ENCODE assay signal across 10 cellular contexts in the genomic region with DNA sequence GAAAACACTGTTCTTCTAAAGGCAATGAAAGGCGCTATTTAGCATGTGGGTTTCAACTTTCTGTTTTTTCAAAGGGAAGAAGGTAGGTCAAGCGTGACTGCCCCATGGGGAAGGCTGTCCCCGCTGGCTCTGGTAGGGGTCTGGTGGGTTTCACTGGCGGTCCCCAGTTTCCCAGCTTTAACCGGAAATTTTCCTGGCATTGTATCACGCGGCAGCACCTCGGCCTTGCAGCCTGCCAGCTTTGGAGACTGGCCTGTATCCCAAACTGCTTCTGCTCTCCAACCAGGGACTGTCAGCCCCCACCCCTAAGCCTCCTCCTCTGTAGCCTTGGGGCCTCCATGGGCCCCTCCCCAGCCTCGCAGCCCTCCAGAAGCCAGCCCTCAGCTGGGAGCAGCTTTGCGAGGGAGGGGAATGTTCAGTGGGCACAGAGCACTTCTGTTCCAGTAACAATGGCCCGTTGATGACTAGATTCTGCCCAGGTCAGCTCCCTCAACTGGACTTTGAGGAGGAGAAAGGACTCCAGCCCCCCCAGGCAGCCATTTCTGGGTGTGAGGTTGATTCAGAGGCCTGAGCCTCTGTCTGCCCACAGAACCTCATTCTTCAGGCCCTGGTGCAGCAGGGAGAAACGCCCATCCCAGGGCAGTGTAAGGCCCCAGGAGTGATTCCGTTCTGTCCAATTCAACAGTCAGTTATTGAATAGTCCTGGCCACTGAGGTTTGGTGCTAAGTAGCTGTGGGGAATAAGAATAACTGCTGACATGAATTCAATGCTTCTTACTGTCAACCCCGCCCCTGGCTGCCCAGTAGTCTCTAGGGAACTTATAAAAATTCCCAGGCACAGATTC. TPM values are rescaled to one million over a fixed set of nuclear protein-coding genes. Genes with fewer than 3 reads are reported as not detected.
DNase-seq lines count a peak whose midpoint lies in the region; ATAC-seq and TF ChIP-seq lines count a peak whose summit lies in the region.
"Had no signal": no experiment of that assay in that cellular context is flagged by ENCODE, and none has a peak within 500 bp of the region (broad histone marks: within the 10 kb centered on the region; RNA-seq: fewer than 3 reads in every experiment).

No MANE protein-coding gene starts in this region.

- no peak for TF ChIP-seq CTCF in prostate gland (IDR thresholded peaks at IDR 0.05)

- peak; percentile 31 for ATAC-seq in left ventricle myocardium superior
- no peak for ATAC-seq in HG02973 (IDR thresholded peaks at IDR 0.05; ENCODE audit: unreplicated experiment)
- no peak for ATAC-seq in effector memory CD8-positive, alpha-beta T cell (replicated peaks)

- H3K9me3 ChIP-seq in prostate gland = no peaks in the 10 kb centered on the region

- WGBS in prostate gland = 23% methylated on average over 14 of the region's 14 CpGs

- no peaks in the 10 kb centered on the region for H3K36me3 Mint-ChIP-seq in effector memory CD8-positive, alpha-beta T cell (ENCODE audit: insufficient read depth)
- H3K36me3 Mint-ChIP-seq: activated naive CD8-positive, alpha-beta T cell had no signal

- peaks cover 7% of the 10 kb centered on the region for H3K4me1 ChIP-seq in prostate gland (replicated peaks)

- TF ChIP-seq POLR2A in prostate gland (IDR thresholded peaks at IDR 0.05) = no peak

- intact Hi-C loops in left ventricle myocardium superior (cut with micrococcal nuclease) (no loop called here), prostate gland (cut with DNase I) (no loop called here)

- DNase-seq in C1 segment of cervical spinal cord (lab: John Stamatoyannopoulos, UW) = peak in 13 of 14 donors; percentile 45 to 94 (median 86)
- peak in 56 of 58 donors; percentile 35 to 98 (median 86) for DNase-seq in anterior cingulate cortex (lab: John Stamatoyannopoulos, UW)
- peak; percentile 37 for DNase-seq in left ventricle myocardium superior
- DNase-seq in prostate gland (ENCODE audit: low spot score) = no peak
- DNase-seq in effector memory CD8-positive, alpha-beta T cell = no peak
- no peak for DNase-seq in HT-29 (ENCODE audit: low spot score)
- no peak for DNase-seq in NCI-H1436 treated with DMSO at 0.1 percent for 48 hours (lab: John Stamatoyannopoulos, UW)
- DNase-seq: NCI-H1105 had no signal

- H3K36me3 ChIP-seq in prostate gland = no peaks in the 10 kb centered on the region

- H3K27me3 Mint-ChIP-seq in effector memory CD8-positive, alpha-beta T cell = peaks cover 13 to 52% of the 10 kb centered on the region in 2 donors
- H3K27me3 Mint-ChIP-seq: activated naive CD8-positive, alpha-beta T cell had no signal

- H3K27ac ChIP-seq in prostate gland = peak overlapping the region; percentile 46 to 49

- no peak overlapping the region for H3K27ac Mint-ChIP-seq in effector memory CD8-positive, alpha-beta T cell
- H3K27ac Mint-ChIP-seq: activated naive CD8-positive, alpha-beta T cell had no signal

- H3K9me3 Mint-ChIP-seq in effector memory CD8-positive, alpha-beta T cell = no peaks in the 10 kb centered on the region

- no peak overlapping the region for H3K4me3 Mint-ChIP-seq in effector memory CD8-positive, alpha-beta T cell
- H3K4me3 Mint-ChIP-seq: activated naive CD8-positive, alpha-beta T cell had no signal

- H3K4me1 Mint-ChIP-seq in effector memory CD8-positive, alpha-beta T cell (ENCODE audit: low read depth in 2 of 2) = peaks cover 0 to 2% of the 10 kb centered on the region in 2 donors

- H3K27me3 ChIP-seq in prostate gland (replicated peaks; ENCODE audit: insufficient read depth) = no peaks in the 10 kb centered on the region

- H3K4me3 ChIP-seq in prostate gland = no peak overlapping the region

RNA-seq across cellular contexts. Expression of a gene that starts 17.1 kb away (rescaled TPM):
- total RNA-seq in left ventricle myocardium superior = 18.5 TPM
- 100 to 1,000 TPM in 1 of 2 donors, 10 to 100 TPM in 1; 16.5 to 197 TPM for total RNA-seq in prostate gland
- total RNA-seq in HT-29 (2014; rRNA removed; shearing (Covaris generic)) = 12.3 and 14.1 TPM in 2 replicates

Comparison
In these comparisons a context has a peak if more than half of its experiments do, and no peak if none do; other contexts are left out.
1. DNase-seq: peak in C1 segment of cervical spinal cord (13 of 14), anterior cingulate cortex (56 of 58) and left ventricle myocardium superior (single experiment); none in prostate gland (single experiment), effector memory CD8-positive, alpha-beta T cell (0 of 3), HT-29 (single experiment) and NCI-H1436 treated with DMSO at 0.1 percent for 48 hours (single experiment).